Comparison of ENCODE assay signal across 16 cellular contexts in the genomic region with DNA sequence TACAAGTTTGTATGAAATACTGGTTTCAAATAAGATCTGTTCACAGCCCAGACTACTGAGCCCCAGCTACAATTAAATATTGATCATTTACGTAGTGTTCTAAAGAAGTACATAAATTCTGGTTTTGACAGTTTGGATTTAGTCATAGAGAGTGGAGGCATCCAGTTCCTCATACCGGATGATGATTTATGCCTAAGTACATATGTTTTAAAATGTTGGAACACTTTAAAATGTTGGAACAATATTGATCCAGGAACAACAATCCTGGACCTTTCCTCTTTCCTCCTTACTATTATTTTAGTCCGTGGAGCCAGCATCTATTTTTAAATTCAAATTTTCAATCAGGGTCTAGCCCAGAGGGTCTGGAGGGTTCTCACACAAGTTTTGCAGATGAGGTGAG.
"Had no signal": no experiment of that assay in that cellular context is flagged by ENCODE, and none has a peak within 500 bp of the region (broad histone marks: within the 10 kb centered on the region; RNA-seq: fewer than 3 reads in every experiment).

No MANE protein-coding gene starts in this region.

- H3K36me3 ChIP-seq: spleen, uterus had no signal

- H3K4me3 ChIP-seq: spleen, testis, uterus had no signal

- H3K9me3 ChIP-seq: testis, uterus had no signal

- H3K27ac ChIP-seq: testis, uterus had no signal

- H3K27me3 ChIP-seq: spleen, testis, uterus had no signal

- H3K4me1 ChIP-seq: testis, uterus had no signal

- ATAC-seq: T-helper 17 cell had no signal

- DNase-seq: activated CD4-positive, alpha-beta memory T cell treated with anti-CD3 and anti-CD28 coated beads for 36 hours; activated CD4-positive, alpha-beta T cell treated with anti-CD3 and anti-CD28 coated beads for 48 hours; activated naive CD4-positive, alpha-beta T cell treated with anti-CD3 and anti-CD28 coated beads for 36 hours; activated T-cell treated with anti-CD3 and anti-CD28 coated beads, Interleukin-2, amount 50 U/mL, for 48 hours; central memory CD4-positive, alpha-beta T cell; effector memory CD4-positive, alpha-beta T cell; hippocampal formation; kidney glomerular epithelial cell; occipital lobe; retina; spleen; stimulated activated CD4-positive, alpha-beta T cell treated with anti-CD3 and anti-CD28 coated beads, Interleukin-4, amount 100 ng/mL, for 1 hour; T-helper 17 cell; testis; trophoblast cell; uterus had no signal
